28 cellular contexts compared by ENCODE assay signal in the genomic region with DNA sequence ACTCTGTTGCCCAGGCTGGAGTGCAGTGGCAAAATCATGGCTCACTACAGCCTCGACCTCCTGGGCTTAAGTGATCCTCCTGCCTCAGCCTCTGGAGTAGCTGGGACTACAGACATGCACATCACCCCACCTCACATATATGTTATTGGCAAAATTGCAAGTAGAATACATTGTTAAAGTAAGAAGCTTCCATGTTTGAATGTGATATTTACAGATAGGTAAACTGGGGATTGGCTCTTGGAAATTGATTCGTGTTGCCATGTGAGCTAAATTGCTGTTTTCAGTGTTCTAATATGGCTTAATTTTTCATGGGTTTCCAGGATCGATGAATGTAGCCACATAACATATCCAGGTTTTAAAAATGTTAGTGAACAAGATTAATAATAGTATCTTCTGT.
"Had no signal": no experiment of that assay in that cellular context is flagged by ENCODE, and none has a peak within 500 bp of the region (broad histone marks: within the 10 kb centered on the region; RNA-seq: fewer than 3 reads in every experiment).

No MANE protein-coding gene starts in this region.

- ATAC-seq: left colon; left lung; lower lobe of right lung; mucosa of descending colon; naive thymus-derived CD4-positive, alpha-beta T cell; natural killer cell treated with Interleukin-12 subunit alpha and Interleukin-12 subunit beta and Interleukin-15 and Interleukin-18, amount 100 ng/mL, for 72 hours; right cardiac atrium; sciatic nerve; stimulated activated naive CD8-positive, alpha-beta T cell treated with anti-CD3 and anti-CD28 coated beads, Interleukin-15, amount 100 ng/mL, for 72 hours had no signal

- H3K27ac ChIP-seq: left lung, lower lobe of right lung, ovary, prostate gland, skin epidermis, tibial nerve, uterus had no signal

- H3K9me3 Mint-ChIP-seq: immature natural killer cell; naive thymus-derived CD4-positive, alpha-beta T cell; natural killer cell treated with Interleukin-12 subunit alpha and Interleukin-12 subunit beta and Interleukin-15 and Interleukin-18, amount 100 ng/mL, for 72 hours; stimulated activated naive CD8-positive, alpha-beta T cell treated with anti-CD3 and anti-CD28 coated beads, Interleukin-15, amount 100 ng/mL, for 72 hours; type B pancreatic cell had no signal

- H3K27ac Mint-ChIP-seq: immature natural killer cell; natural killer cell treated with Interleukin-12 subunit alpha and Interleukin-12 subunit beta and Interleukin-15 and Interleukin-18, amount 100 ng/mL, for 72 hours; stimulated activated naive CD8-positive, alpha-beta T cell treated with anti-CD3 and anti-CD28 coated beads, Interleukin-15, amount 100 ng/mL, for 72 hours had no signal

- H3K4me3 ChIP-seq: left lung, lower lobe of right lung, mucosa of descending colon, ovary, prostate gland, skin epidermis, tibial nerve, uterus had no signal

- H3K36me3 ChIP-seq: left lung, lower lobe of right lung, ovary, prostate gland, tibial nerve, uterus had no signal

- H3K27me3 ChIP-seq: ovary, tibial nerve, uterus had no signal

- H3K4me1 ChIP-seq: prostate gland, uterus had no signal

- H3K4me3 Mint-ChIP-seq: immature natural killer cell; naive thymus-derived CD4-positive, alpha-beta T cell; natural killer cell treated with Interleukin-12 subunit alpha and Interleukin-12 subunit beta and Interleukin-15 and Interleukin-18, amount 100 ng/mL, for 72 hours; stimulated activated naive CD8-positive, alpha-beta T cell treated with anti-CD3 and anti-CD28 coated beads, Interleukin-15, amount 100 ng/mL, for 72 hours; type B pancreatic cell had no signal

- H3K27me3 Mint-ChIP-seq: naive thymus-derived CD4-positive, alpha-beta T cell; natural killer cell treated with Interleukin-12 subunit alpha and Interleukin-12 subunit beta and Interleukin-15 and Interleukin-18, amount 100 ng/mL, for 72 hours; stimulated activated naive CD8-positive, alpha-beta T cell treated with anti-CD3 and anti-CD28 coated beads, Interleukin-15, amount 100 ng/mL, for 72 hours; type B pancreatic cell had no signal

- H3K9me3 ChIP-seq: left lung, lower lobe of right lung, mucosa of descending colon, ovary, prostate gland, tibial nerve, uterus had no signal

- DNase-seq: hippocampal formation; immature natural killer cell; kidney; left colon; left lung; lower lobe of right lung; mammary epithelial cell; mesenchymal stem cell; midbrain; mucosa of descending colon; naive thymus-derived CD4-positive, alpha-beta T cell; ovary; retina; right cardiac atrium; stimulated activated CD4-positive, alpha-beta T cell treated with anti-CD3 and anti-CD28 coated beads, Interleukin-12 subunit alpha, Interleukin-12 subunit beta, amount 100 ng/mL, for 4 hours; stimulated activated CD4-positive, alpha-beta T cell treated with anti-CD3 and anti-CD28 coated beads, Interleukin-15, amount 100 ng/mL, for 24 hours; stimulated activated CD4-positive, alpha-beta T cell treated with anti-CD3 and anti-CD28 coated beads, Interleukin-2, amount 100 ng/mL, for 24 hours; stimulated activated CD4-positive, alpha-beta T cell treated with anti-CD3 and anti-CD28 coated beads, Interleukin-4, amount 100 ng/mL, for 1 hour; stimulated activated naive CD4-positive, alpha-beta T cell treated with Interleukin-2 at 50 U/mL for 16 hours; stimulated activated naive CD8-positive, alpha-beta T cell treated with anti-CD3 and anti-CD28 coated beads, Interleukin-15, amount 100 ng/mL, for 72 hours; substantia nigra; uterus had no signal

- H3K36me3 Mint-ChIP-seq: natural killer cell treated with Interleukin-12 subunit alpha and Interleukin-12 subunit beta and Interleukin-15 and Interleukin-18, amount 100 ng/mL, for 72 hours; type B pancreatic cell had no signal
